1 cellular context compared by ENCODE assay signal in the genomic region with DNA sequence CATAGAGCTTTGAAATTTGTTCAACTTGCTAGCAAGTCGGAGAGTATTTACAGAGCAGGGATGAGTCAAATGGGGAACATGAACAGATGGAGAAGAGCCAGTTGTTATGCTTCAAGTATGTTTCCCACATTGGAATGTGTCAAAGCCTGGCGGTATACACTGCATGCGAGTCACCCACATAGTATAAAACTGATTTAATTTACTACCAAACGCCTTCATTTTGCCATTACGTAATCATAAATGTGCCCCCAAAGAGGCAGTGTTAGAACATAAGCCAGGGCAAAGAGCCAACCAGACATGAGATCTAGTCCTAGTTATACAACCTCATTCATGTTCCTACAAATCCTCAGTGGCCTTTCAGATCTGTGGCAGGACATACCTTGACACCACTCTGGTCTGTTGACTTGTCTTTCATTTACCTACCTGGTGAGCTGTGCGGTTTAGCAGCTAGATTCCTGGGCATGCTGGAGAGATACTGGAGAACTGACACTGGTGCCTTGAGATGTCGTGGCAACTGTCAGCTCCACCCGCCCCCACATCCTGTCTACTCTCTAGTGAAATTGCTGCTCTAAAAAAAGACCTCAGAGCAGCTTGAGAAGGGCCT.
A peak's percentile ranks its signal among the peaks of the same experiment; 100 is the strongest.
TF ChIP-seq lines count a peak whose summit lies in the region.

No MANE protein-coding gene starts in this region.

TF ChIP-seq in HepG2, 621 proteins besides CTCF, POLR2A, EP300 and RAD21:
- TF ChIP-seq ATF7 (IDR thresholded peaks at IDR 0.05) (0 out of 2 replicates have a peak, but pooled peaks have one; percentile 17), ATF7 (CRISPR knock-in tag; IDR thresholded peaks at IDR 0.05) (no peak), CEBPB (IDR thresholded peaks at IDR 0.05; ENCODE audit: borderline replicate concordance, low read depth, low read length) (peak; percentile 67)
- TF ChIP-seq, protein P1, sequence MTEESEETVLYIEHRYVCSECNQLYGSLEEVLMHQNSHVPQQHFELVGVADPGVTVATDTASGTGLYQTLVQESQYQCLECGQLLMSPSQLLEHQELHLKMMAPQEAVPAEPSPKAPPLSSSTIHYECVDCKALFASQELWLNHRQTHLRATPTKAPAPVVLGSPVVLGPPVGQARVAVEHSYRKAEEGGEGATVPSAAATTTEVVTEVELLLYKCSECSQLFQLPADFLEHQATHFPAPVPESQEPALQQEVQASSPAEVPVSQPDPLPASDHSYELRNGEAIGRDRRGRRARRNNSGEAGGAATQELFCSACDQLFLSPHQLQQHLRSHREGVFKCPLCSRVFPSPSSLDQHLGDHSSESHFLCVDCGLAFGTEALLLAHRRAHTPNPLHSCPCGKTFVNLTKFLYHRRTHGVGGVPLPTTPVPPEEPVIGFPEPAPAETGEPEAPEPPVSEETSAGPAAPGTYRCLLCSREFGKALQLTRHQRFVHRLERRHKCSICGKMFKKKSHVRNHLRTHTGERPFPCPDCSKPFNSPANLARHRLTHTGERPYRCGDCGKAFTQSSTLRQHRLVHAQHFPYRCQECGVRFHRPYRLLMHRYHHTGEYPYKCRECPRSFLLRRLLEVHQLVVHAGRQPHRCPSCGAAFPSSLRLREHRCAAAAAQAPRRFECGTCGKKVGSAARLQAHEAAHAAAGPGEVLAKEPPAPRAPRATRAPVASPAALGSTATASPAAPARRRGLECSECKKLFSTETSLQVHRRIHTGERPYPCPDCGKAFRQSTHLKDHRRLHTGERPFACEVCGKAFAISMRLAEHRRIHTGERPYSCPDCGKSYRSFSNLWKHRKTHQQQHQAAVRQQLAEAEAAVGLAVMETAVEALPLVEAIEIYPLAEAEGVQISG (CRISPR knock-in tag; IDR thresholded peaks at IDR 0.05), result no peak
